9 cellular contexts compared by ENCODE assay signal in genomic region chr5:144183254-144183889, GRCh38. TPM values are rescaled to one million over a fixed set of nuclear protein-coding genes. Genes with fewer than 3 reads are reported as not detected.
DNase-seq lines count a peak whose midpoint lies in the region; ATAC-seq lines count a peak whose summit lies in the region.
"Had no signal": no experiment of that assay in that cellular context is flagged by ENCODE, and none has a peak within 500 bp of the region (broad histone marks: within the 10 kb centered on the region; RNA-seq: fewer than 3 reads in every experiment).

No MANE protein-coding gene starts in this region.

- H2AK5ac ChIP-seq in mesendoderm (ENCODE audit: low read length), result no peak overlapping the region

- H2BK120ac ChIP-seq in mesendoderm (ENCODE audit: low read depth, low read length), result no peak overlapping the region

- ATAC-seq in left lobe of liver (peak; percentile 50), GM19397 (IDR thresholded peaks at IDR 0.05; ENCODE audit: unreplicated experiment) (no peak)

- no peak overlapping the region for H3K23ac ChIP-seq in mesendoderm (ENCODE audit: low read length)

- H3K4me1 ChIP-seq in mesendoderm (ENCODE audit: control insufficient read depth, low read depth, low read length), result no peaks in the 10 kb centered on the region

- H3K27me3 ChIP-seq in mesendoderm (ENCODE audit: insufficient read depth, low read length, poor library complexity), result no peaks in the 10 kb centered on the region

- no peaks in the 10 kb centered on the region for H3K79me1 ChIP-seq in mesendoderm (ENCODE audit: low read length)

- no peak overlapping the region for H3K4ac ChIP-seq in mesendoderm (ENCODE audit: low read depth, low read length)

- no CpG with 5 or more reads among the region's 4 CpGs for WGBS in mesendoderm (ENCODE audit: extremely low coverage, insufficient coverage, low lambda C conversion rate)

- peak; percentile 58 for DNase-seq in EL
- DNase-seq in LoVo (ENCODE audit: low spot score), result peak; percentile 45
- peak; percentile 56 for DNase-seq in amniotic epithelial cell (ENCODE audit: low read depth)
- no peak for DNase-seq in left lobe of liver (ENCODE audit: low spot score)
- no peak for DNase-seq in stimulated activated CD4-positive, alpha-beta T cell treated with anti-CD3 and anti-CD28 coated beads, Interleukin-1b, Interleukin-23, amount 100 ng/mL, for 48 hours
- DNase-seq in mesendoderm, result no peak
- no peak for DNase-seq in activated gamma-delta T cell (lab: John Stamatoyannopoulos, UW)
- DNase-seq: left cardiac atrium had no signal

- H3K27ac ChIP-seq in mesendoderm (ENCODE audit: low read depth, low read length), result no peak overlapping the region

- H3K56ac ChIP-seq in mesendoderm (ENCODE audit: low read length), result no peak overlapping the region

- H2BK15ac ChIP-seq in mesendoderm (replicated peaks; ENCODE audit: low read depth), result no peak overlapping the region

- no peak overlapping the region for H3K18ac ChIP-seq in mesendoderm (ENCODE audit: low read length)

- H4K8ac ChIP-seq in mesendoderm (ENCODE audit: low read depth, low read length), result no peak overlapping the region

- no peak overlapping the region for H3K9ac ChIP-seq in mesendoderm (ENCODE audit: low read length)

- H3K4me3 ChIP-seq in mesendoderm (ENCODE audit: low read length), result no peak overlapping the region

- H4K5ac ChIP-seq in mesendoderm (ENCODE audit: low read length), result no peak overlapping the region

- no peak overlapping the region for H3K4me2 ChIP-seq in mesendoderm (ENCODE audit: low read length)

- no peaks in the 10 kb centered on the region for H3K36me3 ChIP-seq in mesendoderm (ENCODE audit: control insufficient read depth, insufficient read depth, low read length)

- no peak overlapping the region for H2BK5ac ChIP-seq in mesendoderm (ENCODE audit: low read length)

- H3K79me2 ChIP-seq in mesendoderm (ENCODE audit: control insufficient read depth, insufficient read depth, low read length), result no peaks in the 10 kb centered on the region

RNA-seq across cellular contexts. Expression of gene KCTD16, which starts 12.7 kb away (rescaled TPM):
- 0.05 TPM for total RNA-seq in left lobe of liver
- polyA plus RNA-seq in mesendoderm (2013, experiment 1 of 2), result 0.11 TPM
- polyA plus RNA-seq in mesendoderm (2013, experiment 2 of 2), result 0.10 TPM

RNA-seq across cellular contexts. Expression of gene YIPF5, which starts 12.9 kb away (rescaled TPM):
- total RNA-seq in left lobe of liver, result 18.0 TPM
- 26.7 TPM for polyA plus RNA-seq in mesendoderm (2013, experiment 1 of 2)
- polyA plus RNA-seq in mesendoderm (2013, experiment 2 of 2), result 26.9 TPM

Comparison
In these comparisons a context has a peak if more than half of its experiments do, and no peak if none do; other contexts are left out.
1. DNase-seq: peak in EL (single experiment), LoVo (single experiment) and amniotic epithelial cell (single experiment); none in left lobe of liver (single experiment), stimulated activated CD4-positive, alpha-beta T cell treated with anti-CD3 and anti-CD28 coated beads, Interleukin-1b, Interleukin-23, amount 100 ng/mL, for 48 hours (single experiment), mesendoderm (single experiment) and activated gamma-delta T cell (single experiment).